In the genomic region with DNA sequence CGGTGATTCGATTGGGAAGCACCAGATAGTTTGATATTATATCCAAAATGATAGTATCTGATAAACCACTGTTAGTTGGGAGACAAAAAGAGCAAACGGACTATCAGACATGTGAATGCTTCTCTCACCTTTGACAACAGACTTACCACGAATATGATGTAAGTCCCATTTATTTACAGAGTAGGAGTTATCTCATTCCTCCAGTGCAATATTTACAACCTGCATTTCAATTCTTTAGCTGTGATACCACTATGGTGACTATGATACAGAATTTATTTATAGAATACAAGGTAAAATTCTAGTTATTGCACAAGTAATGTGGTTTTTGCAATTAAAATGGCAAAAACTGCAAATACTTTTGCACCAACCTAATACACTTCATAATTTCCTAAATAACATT, we compare ENCODE assay signal across 22 cellular contexts.
"Had no signal": no experiment of that assay in that cellular context is flagged by ENCODE, and none has a peak within 500 bp of the region (broad histone marks: within the 10 kb centered on the region; RNA-seq: fewer than 3 reads in every experiment).

No MANE protein-coding gene starts in this region.

- H3K4me3 Mint-ChIP-seq: T-cell had no signal

- H3K9me3 Mint-ChIP-seq: T-cell had no signal

- H3K27me3 Mint-ChIP-seq: T-cell had no signal

- H3K9me3 ChIP-seq: MG63, SK-N-SH had no signal

- H3K4me2 ChIP-seq: SK-N-SH had no signal

- H3K9ac ChIP-seq: SK-N-SH had no signal

- FAIRE-seq: HTR-8/SVneo had no signal

- ATAC-seq: T-cell had no signal

- H3K27me3 ChIP-seq: MG63 had no signal

- H3K27ac ChIP-seq: HL-60, RWPE1 had no signal

- DNase-seq: Karpas-422, KG1, MG63, NCI-H1092, NCI-H1105 treated with DMSO at 0.1 percent for 48 hours, NCI-H1417 treated with DMSO at 0.1 percent for 48 hours, NCI-H146, NCI-H1694 treated with DMSO at 0.1 percent for 48 hours, NCI-H1930, NCI-H2081, NCI-H2107, NCI-H2227 treated with DMSO at 0.1 percent for 48 hours, NCI-H524, NCI-H526 treated with DMSO at 0.1 percent for 48 hours, NCI-H748 treated with DMSO at 0.1 percent for 48 hours, SHP77, SK-N-SH, SW 1271, T-cell had no signal

- H3K4me3 ChIP-seq: MG63 had no signal
